ENCODE assay signal across 7 cellular contexts in genomic region chr15:84477550-84477949, GRCh38.
DNase-seq lines count a peak whose midpoint lies in the region; ATAC-seq lines count a peak whose summit lies in the region.
"Not testable (repeated sequence)": the region's sequence is repeated elsewhere in the genome, so short reads cannot be mapped to it uniquely, and the experiment has no call there.

No MANE protein-coding gene starts in this region.

- not testable (repeated sequence) for H3K27ac Mint-ChIP-seq in central memory CD8-positive, alpha-beta T cell (ENCODE audit: low read depth); memory B cell

- ATAC-seq in GM18907 (IDR thresholded peaks at IDR 0.05; ENCODE audit: unreplicated experiment) (peak; percentile 90), GM21390 (IDR thresholded peaks at IDR 0.05; ENCODE audit: unreplicated experiment) (peak; percentile 93), HG02642 (IDR thresholded peaks at IDR 0.05; ENCODE audit: poor library complexity, unreplicated experiment) (peak; percentile 84), HG03159 (IDR thresholded peaks at IDR 0.05; ENCODE audit: unreplicated experiment) (peak; percentile 80), SK-N-SH treated with all-trans-retinoic acid at 6 μM for 48 hours (peak; percentile 96), memory B cell (ENCODE audit: low read depth) (peak; percentile 92)
- ATAC-seq in central memory CD8-positive, alpha-beta T cell (replicated peaks; ENCODE audit: extremely low read depth, poor library complexity, severe bottlenecking): peak; percentile 46

- H3K9me3 Mint-ChIP-seq in central memory CD8-positive, alpha-beta T cell; memory B cell: not testable (repeated sequence)

- not testable (repeated sequence) for H3K27me3 Mint-ChIP-seq in central memory CD8-positive, alpha-beta T cell; memory B cell

- not testable (repeated sequence) for DNase-seq in central memory CD8-positive, alpha-beta T cell (ENCODE audit: low spot score in 2 of 2); memory B cell (ENCODE audit: low spot score in 2 of 2)

- H3K4me1 Mint-ChIP-seq in central memory CD8-positive, alpha-beta T cell; memory B cell: not testable (repeated sequence)

- H3K4me3 Mint-ChIP-seq in central memory CD8-positive, alpha-beta T cell; memory B cell: not testable (repeated sequence)

- H3K36me3 Mint-ChIP-seq in central memory CD8-positive, alpha-beta T cell (ENCODE audit: insufficient read depth); memory B cell: not testable (repeated sequence)

Comparison
In these comparisons a context has a peak if more than half of its experiments do, and no peak if none do; other contexts are left out.
1. ATAC-seq: peak in every context shown above with its lines; median percentile 96 in SK-N-SH treated with all-trans-retinoic acid at 6 μM for 48 hours; 93 in GM21390; 92 in memory B cell; 90 in GM18907; 84 in HG02642; 80 in HG03159; 46 in central memory CD8-positive, alpha-beta T cell.